In the genomic region with DNA sequence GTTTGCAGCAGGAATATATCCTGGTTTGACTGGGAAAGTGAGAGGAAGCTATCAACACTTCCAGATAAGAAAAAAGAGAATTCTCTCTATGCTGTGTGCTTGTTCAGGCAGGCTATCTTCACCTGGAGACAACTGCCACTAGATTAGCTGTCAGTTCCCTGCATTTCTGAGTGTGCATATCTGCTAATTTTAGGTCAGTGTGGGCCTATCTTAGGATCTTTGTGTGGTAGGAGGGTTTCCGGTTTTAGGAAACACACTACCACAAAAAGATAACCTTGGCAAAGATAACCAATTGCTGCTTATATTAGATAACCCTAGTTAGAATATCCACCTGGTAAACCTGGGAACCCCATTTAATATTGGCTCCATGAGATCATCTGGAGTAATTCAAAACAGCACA, we compare ENCODE assay signal across 22 cellular contexts. TPM values are rescaled to one million over a fixed set of nuclear protein-coding genes. Genes with fewer than 3 reads are reported as not detected.
DNase-seq lines count a peak whose midpoint lies in the region; ATAC-seq, FAIRE-seq and TF ChIP-seq lines count a peak whose summit lies in the region.
"Had no signal": no experiment of that assay in that cellular context is flagged by ENCODE, and none has a peak within 500 bp of the region (broad histone marks: within the 10 kb centered on the region; RNA-seq: fewer than 3 reads in every experiment).

No MANE protein-coding gene starts in this region.

- peaks cover 0 to 3% of the 10 kb centered on the region in 2 donors for H3K9me3 ChIP-seq in CD4-positive, alpha-beta memory T cell (ENCODE audit: control insufficient read depth in 1 of 2, low read length in 2 of 2)
- H3K9me3 ChIP-seq in K562 (replicated peaks; ENCODE audit: control insufficient read depth, insufficient read depth, low read depth, low read length): no peaks in the 10 kb centered on the region
- H3K9me3 ChIP-seq: body of pancreas, right lobe of liver had no signal

- H3K27me3 ChIP-seq in CD4-positive, alpha-beta memory T cell (ENCODE audit: insufficient read depth, low read length): no peaks in the 10 kb centered on the region
- no peaks in the 10 kb centered on the region for H3K27me3 ChIP-seq in K562 (ENCODE audit: control insufficient read depth in 2 of 2, insufficient read depth in 2 of 2, low read length in 2 of 2)
- H3K27me3 ChIP-seq: body of pancreas, right lobe of liver had no signal

- no peaks in the 10 kb centered on the region for H3K9me1 ChIP-seq in K562 (ENCODE audit: control insufficient read depth, insufficient read depth, low read length)

- H3K9me3 Mint-ChIP-seq in CD4-positive, alpha-beta memory T cell: peaks cover 0 to 28% (median 13%) of the 10 kb centered on the region in 8 donors
- H3K9me3 Mint-ChIP-seq in T-helper 1 cell treated with Interleukin-12 subunit alpha and Interleukin-12 subunit beta and Interleukin-4 antibody, amounts not matched to agents 30 μg/mL and 1 μg/mL, for 36 hours: peaks cover 41% of the 10 kb centered on the region

- no peaks in the 10 kb centered on the region for H3K27me3 Mint-ChIP-seq in CD4-positive, alpha-beta memory T cell
- H3K27me3 Mint-ChIP-seq in T-helper 1 cell treated with Interleukin-12 subunit alpha and Interleukin-12 subunit beta and Interleukin-4 antibody, amounts not matched to agents 30 μg/mL and 1 μg/mL, for 36 hours (ENCODE audit: low read depth): no peaks in the 10 kb centered on the region

- peaks cover 44% of the 10 kb centered on the region for H3K4me1 ChIP-seq in CD4-positive, alpha-beta memory T cell (ENCODE audit: insufficient read depth, low read length)
- no peaks in the 10 kb centered on the region; a peak in 1 of 5 replicates for H3K4me1 ChIP-seq in K562 (replicated peaks in 1 of 2; ENCODE audit: control insufficient read depth in 2 of 2, insufficient read depth in 2 of 2, low read length in 2 of 2)
- H3K4me1 ChIP-seq: body of pancreas had no signal

- no peak overlapping the region for H2AFZ ChIP-seq in K562 (ENCODE audit: low read depth, low read length)

- H3K36me3 ChIP-seq in CD4-positive, alpha-beta memory T cell (ENCODE audit: insufficient read depth, low read length): no peaks in the 10 kb centered on the region
- no peaks in the 10 kb centered on the region for H3K36me3 ChIP-seq in K562 (ENCODE audit: control insufficient read depth, insufficient read depth, low read length)
- H3K36me3 ChIP-seq: right lobe of liver had no signal

- DNase-seq in CD4-positive, alpha-beta memory T cell: peak; percentile 47 to 68 (median 57)
- DNase-seq in GF-D8 (lab: John Stamatoyannopoulos, UW): peak; percentile 27
- DNase-seq in K562 (ENCODE audit: extremely low read depth in 1 of 4, low spot score in 3 of 4): peak in 1 of 4 experiments; percentile 9
- DNase-seq in stimulated activated CD4-positive, alpha-beta T cell treated with anti-CD3 and anti-CD28 coated beads, Interleukin-15, amount 100 ng/mL, for 24 hours: no peak
- no peak for DNase-seq in COLO668 (lab: John Stamatoyannopoulos, UW; ENCODE audit: unreplicated experiment)
- no peak for DNase-seq in activated CD4-positive, alpha-beta T cell treated with anti-CD3 and anti-CD28 coated beads for 4 hours
- DNase-seq: activated T-cell treated with anti-CD3 and anti-CD28 coated beads, Interleukin-2, amount 50 U/mL, for 48 hours; body of pancreas; effector CD4-positive, alpha-beta T cell; foreskin melanocyte; hypothalamus; islet precursor cell; NCI-H1436; NCI-H2171; NCI-H69; right lobe of liver; stimulated activated CD8-positive, alpha-beta memory T cell treated with anti-CD3 and anti-CD28 coated beads, Interleukin-4, amount 100 ng/mL, for 48 hours; trophoblast cell had no signal

- POLR2A ChIA-PET in CD4-positive, alpha-beta memory T cell (lab: Charles Lee; ENCODE audit: partially characterized antibody): interaction anchor here (0.8 to 2.6 kb wide), 4 partner anchors 9 to 97 kb away, joined by 3 to 19 read pairs (median 4); a partner anchor contains a TSS
- POLR2A ChIA-PET in K562 (lab: Yijun Ruan, JAX): interaction anchor here (0.6 to 1.7 kb wide), 2 partner anchors 11 to 344 kb away, joined by 3 to 7 read pairs; no protein-coding TSS in a partner anchor

- in situ Hi-C loops in K562 (cut with MboI): no loop called here

- H3K79me2 ChIP-seq in K562 (ENCODE audit: control insufficient read depth, insufficient read depth, low read length): no peaks in the 10 kb centered on the region

- CTCF ChIA-PET in CD4-positive, alpha-beta memory T cell (lab: Charles Lee; ENCODE audit: partially characterized antibody): interaction anchor here (0.6 to 1.8 kb wide), 6 partner anchors 14 to 312 kb away, joined by 3 to 7 read pairs (median 4); a partner anchor contains a TSS
- CTCF ChIA-PET in K562 (lab: Yijun Ruan, JAX; ENCODE audit: low intra/inter-chr PET ratio): no interaction called here

- H3K36me3 Mint-ChIP-seq in CD4-positive, alpha-beta memory T cell: peaks cover 7 to 9% of the 10 kb centered on the region in 2 donors
- peaks cover 38% of the 10 kb centered on the region for H3K36me3 Mint-ChIP-seq in T-helper 1 cell treated with Interleukin-12 subunit alpha and Interleukin-12 subunit beta and Interleukin-4 antibody, amounts not matched to agents 30 μg/mL and 1 μg/mL, for 36 hours (ENCODE audit: low read depth)

- no peak for TF ChIP-seq EP300 in K562 (IDR thresholded peaks at IDR 0.05; ENCODE audit: low read length)

- TF ChIP-seq POLR2A in K562 (conservative IDR thresholded peaks at IDR 0.05): no peak

- no peak overlapping the region for H3K9ac ChIP-seq in K562 (ENCODE audit: insufficient read depth in 1 of 2, low read depth in 2 of 2, low read length in 2 of 2)

- peak; percentile 71 for FAIRE-seq in K562 (lab: Jason Lieb, UNC)
- FAIRE-seq: GM19239 had no signal

- 0% methylated on average over 1 of the region's 1 CpG for WGBS in K562 (ENCODE audit: insufficient coverage, low coverage, missing lambda C conversion rate)

- no peaks in the 10 kb centered on the region for H4K20me1 ChIP-seq in K562 (replicated peaks; ENCODE audit: control insufficient read depth, insufficient read depth, low read length)

- H3K27ac ChIP-seq in CD4-positive, alpha-beta memory T cell (ENCODE audit: low read depth, low read length): no peak overlapping the region
- no peak overlapping the region for H3K27ac ChIP-seq in K562 (ENCODE audit: extremely low read depth, low read depth, low read length)
- H3K27ac ChIP-seq: body of pancreas, right lobe of liver had no signal

- no peak overlapping the region for H3K4me2 ChIP-seq in K562 (ENCODE audit: insufficient read depth, low read length)

- H3K27ac Mint-ChIP-seq in CD4-positive, alpha-beta memory T cell: no peak overlapping the region
- peak overlapping the region; percentile 52 for H3K27ac Mint-ChIP-seq in T-helper 1 cell treated with Interleukin-12 subunit alpha and Interleukin-12 subunit beta and Interleukin-4 antibody, amounts not matched to agents 30 μg/mL and 1 μg/mL, for 36 hours

- TF ChIP-seq RAD21 in K562 (CRISPR knock-in tag; conservative IDR thresholded peaks at IDR 0.05 in 1 of 2, IDR thresholded peaks at IDR 0.05 in 1 of 2): no peak

- intact Hi-C loops in CD4-positive, alpha-beta memory T cell (cut with micrococcal nuclease): loop anchor here (1.0 kb wide), 1 partner anchor 8 kb away; no protein-coding TSS in a partner anchor
- intact Hi-C loops in K562 (cut with micrococcal nuclease): no loop called here

- H3K4me3 ChIP-seq in CD4-positive, alpha-beta memory T cell (ENCODE audit: low read length in 2 of 2): no peak overlapping the region
- H3K4me3 ChIP-seq in K562: no peak overlapping the region
- H3K4me3 ChIP-seq: body of pancreas, right lobe of liver had no signal

- ATAC-seq in K562: no peak
- ATAC-seq in GM19467 (IDR thresholded peaks at IDR 0.05; ENCODE audit: unreplicated experiment): no peak
- ATAC-seq: body of pancreas, right lobe of liver had no signal

- no TSS peak for BruUV-seq in K562 (replicated peaks; lab: Mats Ljungman, UMichigan)

- peak overlapping the region in 6 of 8 donors; percentile 43 to 74 (median 66) for H3K4me3 Mint-ChIP-seq in CD4-positive, alpha-beta memory T cell
- peak overlapping the region; percentile 25 for H3K4me3 Mint-ChIP-seq in T-helper 1 cell treated with Interleukin-12 subunit alpha and Interleukin-12 subunit beta and Interleukin-4 antibody, amounts not matched to agents 30 μg/mL and 1 μg/mL, for 36 hours

- H3K4me1 Mint-ChIP-seq in CD4-positive, alpha-beta memory T cell: peaks cover 36 to 74% (median 47%) of the 10 kb centered on the region in 4 donors
- peaks cover 64% of the 10 kb centered on the region for H3K4me1 Mint-ChIP-seq in T-helper 1 cell treated with Interleukin-12 subunit alpha and Interleukin-12 subunit beta and Interleukin-4 antibody, amounts not matched to agents 30 μg/mL and 1 μg/mL, for 36 hours (ENCODE audit: low read depth)

- TF ChIP-seq CTCF in K562 (IDR thresholded peaks at IDR 0.05 in 2 of 3, conservative IDR thresholded peaks at IDR 0.05 in 1 of 3; ENCODE audit: insufficient read depth in 2 of 3, low read depth in 1 of 3, low read length in 3 of 3): no peak

TF ChIP-seq in K562, 482 proteins besides CTCF, POLR2A, EP300 and RAD21 (continues in another document):
- TF ChIP-seq TEAD4 (IDR thresholded peaks at IDR 0.05; ENCODE audit: low read length) (peak; percentile 56; the same call in 1 of the 2 replicates), TEAD4 (CRISPR knock-in tag; IDR thresholded peaks at IDR 0.05; ENCODE audit: borderline replicate concordance) (no peak), CBFA2T2 (conservative IDR thresholded peaks at IDR 0.05) (peak; percentile 26; the same call in 1 of the 2 replicates), KLF16 (IDR thresholded peaks at IDR 0.05) (peak; percentile 49; the same call in 1 of the 2 replicates)

RNA-seq across cellular contexts. Expression of a gene that starts 22.5 kb away (rescaled TPM):
- 10 to 100 TPM; 76.3 to 79.2 TPM for total RNA-seq in CD4-positive, alpha-beta memory T cell
- polyA plus RNA-seq in CD4-positive, alpha-beta memory T cell: 100 to 1,000 TPM in 1 of 2 donors, 10 to 100 TPM in 1; 37.9 to 124 TPM
- total RNA-seq in K562 (2011; cell fraction: chromatin; rRNA removed; ENCODE audit: low replicate concordance): 0.16 and 0.44 TPM in 2 replicates
- 0.50 TPM in 1 of 2 replicates, not detected in the other for total RNA-seq in K562 (2011; cell fraction: nucleolus; rRNA removed)
- 0.15 and 0.23 TPM in 2 replicates for total RNA-seq in K562 (2011; cell fraction: nucleoplasm; rRNA removed)
- total RNA-seq in K562 (2014; rRNA removed): 0.23 and 0.61 TPM in 2 replicates
- total RNA-seq in K562 (2014; rRNA removed; fragmentation: Illumina TruSeq; extraction: Trizol): 0.69 and 0.86 TPM in 2 replicates
- total RNA-seq in K562 (2015; rRNA removed; fragmentation: Illumina TruSeq; extraction: Trizol): 0.36 and 0.57 TPM in 2 replicates
- total RNA-seq in K562 (2021): 0.29 and 0.40 TPM in 2 replicates
- 0.91 and 2.9 TPM in 2 replicates for polyA plus RNA-seq in K562 (2011; rRNA removed)
- 0.31 and 1.2 TPM in 2 replicates for polyA plus RNA-seq in K562 (2011; cell fraction: cytosol; rRNA removed)
- polyA plus RNA-seq in K562 (2011; cell fraction: nucleus; rRNA removed): 0.77 and 3.9 TPM in 2 replicates
- 0.46 and 1.2 TPM in 2 replicates for polyA plus RNA-seq in K562 (2012)
- 0.58 and 0.66 TPM in 2 replicates for polyA plus RNA-seq in K562 (2014; fragmentation: Illumina TruSeq; extraction: Trizol)
- polyA plus RNA-seq in K562 (2014; fragmentation: Nextera tagmentation; extraction: Ambion mirVana): under 1 TPM; 0.35 to 0.57 TPM
- 0.49 and 0.65 TPM in 2 replicates for polyA plus RNA-seq in K562 (2014; rRNA removed)
- polyA minus RNA-seq in K562 (2011; rRNA and poly(A)+ RNA removed): 0.46 and 2.7 TPM in 2 replicates
- polyA minus RNA-seq in K562 (2011; cell fraction: cytosol; rRNA and poly(A)+ RNA removed): 0.38 TPM in 1 of 2 replicates, not detected in the other
- polyA minus RNA-seq in K562 (2011; cell fraction: nucleus; rRNA and poly(A)+ RNA removed): 0.81 and 2.4 TPM in 2 replicates
- polyA plus RNA-seq: neural cell had no signal

Comparison
In these comparisons a context has a peak if more than half of its experiments do, and no peak if none do; other contexts are left out.
1. DNase-seq: peak in CD4-positive, alpha-beta memory T cell (5 of 5) and GF-D8 (single experiment); none in stimulated activated CD4-positive, alpha-beta T cell treated with anti-CD3 and anti-CD28 coated beads, Interleukin-15, amount 100 ng/mL, for 24 hours (single experiment), COLO668 (single experiment) and activated CD4-positive, alpha-beta T cell treated with anti-CD3 and anti-CD28 coated beads for 4 hours (0 of 2).
2. RNA of a gene that starts 22.5 kb away (total RNA-seq): 76.3 to 79.2 TPM in CD4-positive, alpha-beta memory T cell; 0.15 to 0.86 TPM in K562; every median in the first group is over 10 times any median in the second.